ENCODE assay signal across 1 cellular context in the genomic region with DNA sequence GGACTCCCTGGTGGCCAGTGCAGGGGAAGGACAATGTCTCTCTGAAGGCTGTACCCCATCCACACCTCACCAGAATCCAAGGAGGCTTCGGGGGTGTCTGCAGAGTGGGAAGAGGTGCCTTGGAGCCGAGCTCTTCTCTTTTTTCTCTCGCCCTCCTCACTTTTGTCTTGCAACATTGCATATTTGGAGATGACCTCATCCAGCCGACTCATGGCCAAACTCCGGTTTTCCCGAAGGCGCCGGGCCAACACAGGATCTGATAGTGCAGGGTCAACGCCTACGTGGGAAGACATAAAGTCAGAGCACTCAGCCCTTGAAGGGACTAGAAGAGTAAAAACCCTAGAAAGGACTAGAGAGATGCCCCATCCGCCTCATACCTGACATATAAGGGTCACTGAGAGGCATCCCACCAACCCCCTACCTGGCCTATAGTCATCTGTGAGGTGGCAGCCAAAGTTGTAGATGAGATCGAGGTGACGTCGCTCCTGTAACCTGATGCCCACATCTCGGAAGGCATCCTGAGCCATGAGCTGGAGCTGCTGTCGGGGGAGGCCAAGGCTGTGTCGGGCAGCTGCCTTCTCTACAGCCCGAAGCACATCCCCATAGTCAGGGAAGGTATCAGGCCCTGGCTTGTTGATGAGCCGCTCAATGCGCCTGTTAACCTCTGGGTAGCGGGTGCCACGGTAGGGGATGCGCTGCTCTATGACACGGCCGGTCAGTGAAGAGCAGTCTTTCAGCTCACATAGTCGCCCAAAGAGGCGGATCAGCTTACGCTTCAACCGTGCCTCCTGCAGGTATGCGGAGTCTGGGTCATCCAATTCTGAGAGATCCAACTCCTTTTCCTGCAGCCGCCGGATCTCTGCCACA.
TF ChIP-seq lines count a peak whose summit lies in the region.

No MANE protein-coding gene starts in this region.

TF ChIP-seq in HEK293T, 16 proteins besides CTCF, POLR2A, EP300 and RAD21 (continued from another document):
- TF ChIP-seq LEF1 (IDR thresholded peaks at IDR 0.05; ENCODE audit: borderline replicate concordance), result no peak
- no peak for TF ChIP-seq BHLHE40 (IDR thresholded peaks at IDR 0.05; ENCODE audit: borderline replicate concordance)
TF ChIP-seq in HEK293T: peak in this region for 0.
